In the genomic region with DNA sequence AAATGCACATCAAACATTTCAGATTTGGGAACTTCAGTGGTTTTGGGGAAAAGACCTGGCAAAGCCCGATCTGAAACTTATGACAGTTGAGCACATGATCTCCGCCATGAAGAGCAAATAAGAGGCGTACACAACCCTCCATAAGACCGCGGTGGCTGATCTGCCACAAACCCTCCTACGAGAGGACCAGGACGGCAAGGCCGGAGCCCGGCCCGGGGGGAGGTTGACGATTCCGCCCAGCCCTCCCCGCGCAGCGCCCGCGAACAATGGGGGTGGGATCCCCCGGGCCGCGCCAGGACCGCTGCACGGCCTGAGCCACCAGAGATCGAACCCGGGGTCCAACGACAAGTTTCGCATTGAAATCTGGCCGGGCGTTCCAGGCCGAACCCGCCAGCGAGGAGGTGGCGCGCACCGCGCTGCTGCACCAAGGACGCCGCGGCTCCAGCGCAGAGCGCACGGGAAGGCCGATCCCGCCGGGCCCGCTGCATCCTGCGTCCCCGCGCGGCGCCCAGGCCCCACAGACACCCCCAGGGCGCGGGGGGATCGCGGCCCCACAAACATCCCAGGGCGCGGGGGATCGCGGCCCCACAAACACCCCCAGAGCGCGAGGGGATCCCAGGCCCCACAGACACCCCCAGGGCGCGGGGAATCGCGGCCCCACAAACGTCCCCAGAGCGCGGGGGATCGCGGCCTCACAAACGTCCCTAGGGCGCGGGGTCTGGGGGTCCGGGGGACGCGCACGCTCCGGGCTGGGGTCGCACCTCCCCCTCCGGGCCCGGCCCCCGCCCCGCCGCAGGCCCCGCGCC, we compare ENCODE assay signal across 9 cellular contexts. TPM values are rescaled to one million over a fixed set of nuclear protein-coding genes. Genes with fewer than 3 reads are reported as not detected.
DNase-seq lines count a peak whose midpoint lies in the region; ATAC-seq and TF ChIP-seq lines count a peak whose summit lies in the region.
"Had no signal": no experiment of that assay in that cellular context is flagged by ENCODE, and none has a peak within 500 bp of the region (broad histone marks: within the 10 kb centered on the region; RNA-seq: fewer than 3 reads in every experiment).

No MANE protein-coding gene starts in this region.

- peaks cover 0 to 9% of the 10 kb centered on the region in 2 experiments; a peak in 1 of 3 replicates for H3K36me3 ChIP-seq in HEK293 (ENCODE audit: control insufficient read depth in 2 of 2, insufficient read depth in 1 of 2, low read length in 2 of 2)
- no peaks in the 10 kb centered on the region for H3K36me3 ChIP-seq in testis (ENCODE audit: low read depth, missing control alignments)

- H3K9me3 ChIP-seq in HEK293 (ENCODE audit: control insufficient read depth, insufficient read depth, low read depth, low read length) = no peaks in the 10 kb centered on the region
- no peaks in the 10 kb centered on the region for H3K9me3 ChIP-seq in testis

- ATAC-seq in HG03520 (IDR thresholded peaks at IDR 0.05; ENCODE audit: unreplicated experiment) (no peak), GM19455 (IDR thresholded peaks at IDR 0.05; ENCODE audit: unreplicated experiment) (no peak)
- ATAC-seq: GM12878 had no signal

- intact Hi-C loops in testis (cut with DNase I; ENCODE audit: low total_unique reads) = no loop called here

- H3K27ac ChIP-seq in 22Rv1 (peak overlapping the region; percentile 75), HEK293 (ENCODE audit: extremely low read depth, low read depth, low read length) (peak overlapping the region; percentile 82; the same call in 1 of the 2 replicates), testis (peak overlapping the region; percentile 84 to 90)

- peak overlapping the region; percentile 62 for H3K4me3 ChIP-seq in HEK293 (ENCODE audit: low read depth, low read length)
- peak overlapping the region; percentile 73 to 82 for H3K4me3 ChIP-seq in testis
- H3K4me3 ChIP-seq: GM12878 had no signal

- peaks cover 12% of the 10 kb centered on the region for H3K4me1 ChIP-seq in HEK293 (ENCODE audit: control insufficient read depth, insufficient read depth, low read length)
- peaks cover 8% of the 10 kb centered on the region for H3K4me1 ChIP-seq in testis

- DNase-seq in cerebellum (ENCODE audit: low spot score) (peak; percentile 49), left kidney (ENCODE audit: low read depth, low spot score) (peak; percentile 76), testis (peak; percentile 54)
- DNase-seq in effector CD4-positive, alpha-beta T cell = no peak

- POLR2A ChIA-PET in HEK293 (lab: Yijun Ruan, JAX) = no interaction called here

- TF ChIP-seq CTCF in 22Rv1 (IDR thresholded peaks at IDR 0.05) (no peak), HEK293 (tag by site-specific recombination; IDR thresholded peaks at IDR 0.05) (no peak), testis (IDR thresholded peaks at IDR 0.05) (no peak)

- TF ChIP-seq POLR2A in testis (IDR thresholded peaks at IDR 0.05) = no peak

- WGBS in testis, 2 donors = 0 to 1% methylated on average over 8 to 54 of the region's 85 CpGs

- H3K27me3 ChIP-seq in testis = no peaks in the 10 kb centered on the region

- CTCF ChIA-PET in HEK293 (lab: Yijun Ruan, JAX) = no interaction called here

TF ChIP-seq in HEK293, 187 proteins besides CTCF, POLR2A, EP300 and RAD21 (continues in another document):
- TF ChIP-seq GLI4 (tag by site-specific recombination; IDR thresholded peaks at IDR 0.05) (0 out of 2 replicates have a peak, but pooled peaks have one; percentile 11), ZNF561 (tag by site-specific recombination; IDR thresholded peaks at IDR 0.05; ENCODE audit: borderline replicate concordance) (peak; percentile 52; the same call in 1 of the 2 replicates), ZNF10 (tag by site-specific recombination; IDR thresholded peaks at IDR 0.05) (no peak), ZBTB21 (tag by site-specific recombination; IDR thresholded peaks at IDR 0.05) (no peak), ZNF214 (tag by site-specific recombination; IDR thresholded peaks at IDR 0.05; ENCODE audit: borderline replicate concordance) (no peak), KLF10 (tag by site-specific recombination; IDR thresholded peaks at IDR 0.05) (no peak), ZNF133 (tag by site-specific recombination; IDR thresholded peaks at IDR 0.05) (no peak), ZNF785 (tag by site-specific recombination; IDR thresholded peaks at IDR 0.05) (no peak), ZNF391 (tag by site-specific recombination; IDR thresholded peaks at IDR 0.05; ENCODE audit: borderline replicate concordance, low read depth) (no peak), ZNF146 (tag by site-specific recombination; IDR thresholded peaks at IDR 0.05) (no peak), PRDM1 (tag by site-specific recombination; IDR thresholded peaks at IDR 0.05) (no peak), ZNF791 (tag by site-specific recombination; IDR thresholded peaks at IDR 0.05) (no peak), KLF1 (tag by site-specific recombination; IDR thresholded peaks at IDR 0.05) (no peak), ZBTB17 (tag by site-specific recombination; IDR thresholded peaks at IDR 0.05) (peak; percentile 54)
- TF ChIP-seq, protein P1, sequence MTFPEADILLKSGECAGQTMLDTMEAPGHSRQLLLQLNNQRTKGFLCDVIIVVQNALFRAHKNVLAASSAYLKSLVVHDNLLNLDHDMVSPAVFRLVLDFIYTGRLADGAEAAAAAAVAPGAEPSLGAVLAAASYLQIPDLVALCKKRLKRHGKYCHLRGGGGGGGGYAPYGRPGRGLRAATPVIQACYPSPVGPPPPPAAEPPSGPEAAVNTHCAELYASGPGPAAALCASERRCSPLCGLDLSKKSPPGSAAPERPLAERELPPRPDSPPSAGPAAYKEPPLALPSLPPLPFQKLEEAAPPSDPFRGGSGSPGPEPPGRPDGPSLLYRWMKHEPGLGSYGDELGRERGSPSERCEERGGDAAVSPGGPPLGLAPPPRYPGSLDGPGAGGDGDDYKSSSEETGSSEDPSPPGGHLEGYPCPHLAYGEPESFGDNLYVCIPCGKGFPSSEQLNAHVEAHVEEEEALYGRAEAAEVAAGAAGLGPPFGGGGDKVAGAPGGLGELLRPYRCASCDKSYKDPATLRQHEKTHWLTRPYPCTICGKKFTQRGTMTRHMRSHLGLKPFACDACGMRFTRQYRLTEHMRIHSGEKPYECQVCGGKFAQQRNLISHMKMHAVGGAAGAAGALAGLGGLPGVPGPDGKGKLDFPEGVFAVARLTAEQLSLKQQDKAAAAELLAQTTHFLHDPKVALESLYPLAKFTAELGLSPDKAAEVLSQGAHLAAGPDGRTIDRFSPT (tag by site-specific recombination; IDR thresholded peaks at IDR 0.05) = no peak
- TF ChIP-seq, protein P2, sequence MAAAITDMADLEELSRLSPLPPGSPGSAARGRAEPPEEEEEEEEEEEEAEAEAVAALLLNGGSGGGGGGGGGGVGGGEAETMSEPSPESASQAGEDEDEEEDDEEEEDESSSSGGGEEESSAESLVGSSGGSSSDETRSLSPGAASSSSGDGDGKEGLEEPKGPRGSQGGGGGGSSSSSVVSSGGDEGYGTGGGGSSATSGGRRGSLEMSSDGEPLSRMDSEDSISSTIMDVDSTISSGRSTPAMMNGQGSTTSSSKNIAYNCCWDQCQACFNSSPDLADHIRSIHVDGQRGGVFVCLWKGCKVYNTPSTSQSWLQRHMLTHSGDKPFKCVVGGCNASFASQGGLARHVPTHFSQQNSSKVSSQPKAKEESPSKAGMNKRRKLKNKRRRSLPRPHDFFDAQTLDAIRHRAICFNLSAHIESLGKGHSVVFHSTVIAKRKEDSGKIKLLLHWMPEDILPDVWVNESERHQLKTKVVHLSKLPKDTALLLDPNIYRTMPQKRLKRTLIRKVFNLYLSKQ (tag by site-specific recombination; IDR thresholded peaks at IDR 0.05; ENCODE audit: borderline replicate concordance) = no peak
- TF ChIP-seq, protein P3, sequence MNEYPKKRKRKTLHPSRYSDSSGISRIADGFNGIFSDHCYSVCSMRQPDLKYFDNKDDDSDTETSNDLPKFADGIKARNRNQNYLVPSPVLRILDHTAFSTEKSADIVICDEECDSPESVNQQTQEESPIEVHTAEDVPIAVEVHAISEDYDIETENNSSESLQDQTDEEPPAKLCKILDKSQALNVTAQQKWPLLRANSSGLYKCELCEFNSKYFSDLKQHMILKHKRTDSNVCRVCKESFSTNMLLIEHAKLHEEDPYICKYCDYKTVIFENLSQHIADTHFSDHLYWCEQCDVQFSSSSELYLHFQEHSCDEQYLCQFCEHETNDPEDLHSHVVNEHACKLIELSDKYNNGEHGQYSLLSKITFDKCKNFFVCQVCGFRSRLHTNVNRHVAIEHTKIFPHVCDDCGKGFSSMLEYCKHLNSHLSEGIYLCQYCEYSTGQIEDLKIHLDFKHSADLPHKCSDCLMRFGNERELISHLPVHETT (tag by site-specific recombination; IDR thresholded peaks at IDR 0.05) = no peak
- TF ChIP-seq, protein P4, sequence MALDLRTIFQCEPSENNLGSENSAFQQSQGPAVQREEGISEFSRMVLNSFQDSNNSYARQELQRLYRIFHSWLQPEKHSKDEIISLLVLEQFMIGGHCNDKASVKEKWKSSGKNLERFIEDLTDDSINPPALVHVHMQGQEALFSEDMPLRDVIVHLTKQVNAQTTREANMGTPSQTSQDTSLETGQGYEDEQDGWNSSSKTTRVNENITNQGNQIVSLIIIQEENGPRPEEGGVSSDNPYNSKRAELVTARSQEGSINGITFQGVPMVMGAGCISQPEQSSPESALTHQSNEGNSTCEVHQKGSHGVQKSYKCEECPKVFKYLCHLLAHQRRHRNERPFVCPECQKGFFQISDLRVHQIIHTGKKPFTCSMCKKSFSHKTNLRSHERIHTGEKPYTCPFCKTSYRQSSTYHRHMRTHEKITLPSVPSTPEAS (tag by site-specific recombination; IDR thresholded peaks at IDR 0.05) = no peak

RNA-seq across cellular contexts. Expression of a gene that starts 0.6 kb away (rescaled TPM):
- total RNA-seq in cerebellum (32.5 TPM), testis (10 to 100 TPM; 30.1 to 43.4 TPM)
- polyA plus RNA-seq in testis (ENCODE audit: insufficient read depth, low read depth, low replicate concordance) = 14.9 TPM
